In genomic region chr13:101512650-101513049, GRCh38 we compare ENCODE assay signal across 21 cellular contexts.
A peak's percentile ranks its signal among the peaks of the same experiment; 100 is the strongest.
DNase-seq lines count a peak whose midpoint lies in the region; ATAC-seq, FAIRE-seq and TF ChIP-seq lines count a peak whose summit lies in the region.
"Had no signal": no experiment of that assay in that cellular context is flagged by ENCODE, and none has a peak within 500 bp of the region (broad histone marks: within the 10 kb centered on the region; RNA-seq: fewer than 3 reads in every experiment).

No MANE protein-coding gene starts in this region.

- H3K27me3 Mint-ChIP-seq in osteocyte (ENCODE audit: unreplicated experiment): no peaks in the 10 kb centered on the region
- H3K27me3 Mint-ChIP-seq in activated T-helper 17 cell treated with anti-CD3 and anti-CD28 coated beads, Interleukin-2, amount 50 U/mL, for 72 hours: peaks cover 6% of the 10 kb centered on the region

- H3K27ac Mint-ChIP-seq in osteocyte (ENCODE audit: unreplicated experiment): peak overlapping the region; percentile 71
- no peak overlapping the region for H3K27ac Mint-ChIP-seq in activated T-helper 17 cell treated with anti-CD3 and anti-CD28 coated beads, Interleukin-2, amount 50 U/mL, for 72 hours
- H3K27ac Mint-ChIP-seq: activated naive CD8-positive, alpha-beta T cell; activated T-helper 1 cell treated with anti-CD3 and anti-CD28 coated beads, Interleukin-12 subunit alpha, Interleukin-12 subunit beta, Interleukin-2, Interleukin-4 antibody, amounts not matched to agents 30 ng/mL and 10 ng/mL and 1 ng/mL, durations not matched to agents 14 hours and 24 hours and 36 hours; stimulated activated naive CD8-positive, alpha-beta T cell treated with anti-CD3 and anti-CD28 coated beads, Interleukin-15, amount 100 ng/mL, for 72 hours had no signal

- H3K36me3 Mint-ChIP-seq in osteocyte (ENCODE audit: unreplicated experiment): peaks cover 41% of the 10 kb centered on the region
- no peaks in the 10 kb centered on the region for H3K36me3 Mint-ChIP-seq in activated T-helper 17 cell treated with anti-CD3 and anti-CD28 coated beads, Interleukin-2, amount 50 U/mL, for 72 hours (ENCODE audit: low read depth)
- H3K36me3 Mint-ChIP-seq: activated naive CD8-positive, alpha-beta T cell had no signal

- TF ChIP-seq CTCF in endothelial cell of umbilical vein (IDR thresholded peaks at IDR 0.05; ENCODE audit: extremely low read depth in 1 of 2, insufficient read depth in 1 of 2, low read depth in 1 of 2, low read length in 2 of 2): no peak
- no peak for TF ChIP-seq CTCF in osteocyte (IDR thresholded peaks at IDR 0.05)

- no peak for TF ChIP-seq POLR2A in endothelial cell of umbilical vein (IDR thresholded peaks at IDR 0.05; ENCODE audit: low read depth, low read length)

- no peak for ATAC-seq in activated T-helper 17 cell treated with anti-CD3 and anti-CD28 coated beads, Interleukin-2, amount 50 U/mL, for 72 hours (replicated peaks)
- ATAC-seq: esophagus mucosa; HepG2; stimulated activated naive CD8-positive, alpha-beta T cell treated with anti-CD3 and anti-CD28 coated beads, Interleukin-15, amount 100 ng/mL, for 72 hours had no signal

- no peak overlapping the region for H3K4me3 Mint-ChIP-seq in osteocyte (ENCODE audit: unreplicated experiment)
- no peak overlapping the region for H3K4me3 Mint-ChIP-seq in activated T-helper 17 cell treated with anti-CD3 and anti-CD28 coated beads, Interleukin-2, amount 50 U/mL, for 72 hours
- H3K4me3 Mint-ChIP-seq: activated naive CD8-positive, alpha-beta T cell; activated T-helper 1 cell treated with anti-CD3 and anti-CD28 coated beads, Interleukin-12 subunit alpha, Interleukin-12 subunit beta, Interleukin-2, Interleukin-4 antibody, amounts not matched to agents 30 ng/mL and 10 ng/mL and 1 ng/mL, durations not matched to agents 14 hours and 24 hours and 36 hours; stimulated activated naive CD8-positive, alpha-beta T cell treated with anti-CD3 and anti-CD28 coated beads, Interleukin-15, amount 100 ng/mL, for 72 hours had no signal

- peak overlapping the region; percentile 33 for H2AFZ ChIP-seq in endothelial cell of umbilical vein (ENCODE audit: low read depth, low read length)

- no TSS peak for BruUV-seq in endothelial cell of umbilical vein (replicated peaks; lab: Mats Ljungman, UMichigan)

- H3K9ac ChIP-seq in endothelial cell of umbilical vein (replicated peaks; ENCODE audit: extremely low read depth, insufficient read depth, low read length): no peak overlapping the region

- POLR2A ChIA-PET in endothelial cell of umbilical vein (lab: Charles Lee): no interaction called here

- H3K9me3 ChIP-seq in endothelial cell of umbilical vein (replicated peaks; ENCODE audit: control insufficient read depth, insufficient read depth, low read length): no peaks in the 10 kb centered on the region
- H3K9me3 ChIP-seq: ovary, Peyer's patch had no signal

- no peaks in the 10 kb centered on the region for H3K9me1 ChIP-seq in endothelial cell of umbilical vein (replicated peaks; ENCODE audit: control insufficient read depth, extremely low read depth, insufficient read depth, low read length)

- no peak overlapping the region for H3K4me3 ChIP-seq in endothelial cell of umbilical vein (replicated peaks in 1 of 3; ENCODE audit: insufficient read depth in 1 of 3, low read depth in 1 of 3, low read length in 3 of 3)
- H3K4me3 ChIP-seq: cardiac muscle cell, ovary, Peyer's patch had no signal

- H4K20me1 ChIP-seq in endothelial cell of umbilical vein (replicated peaks; ENCODE audit: control insufficient read depth, extremely low read depth, insufficient read depth, low read length): no peaks in the 10 kb centered on the region

- peak overlapping the region; percentile 64 for H3K4me2 ChIP-seq in endothelial cell of umbilical vein (ENCODE audit: insufficient read depth, low read length)

- intact Hi-C loops in endothelial cell of umbilical vein (cut with micrococcal nuclease): loop anchor here (1.0 to 5.0 kb wide), 3 partner anchors 23 to 405 kb away; no protein-coding TSS in a partner anchor
- intact Hi-C loops in cardiac septum (cut with DNase I): no loop called here
- intact Hi-C loops in posterior vena cava (cut with DNase I): no loop called here

- DNase-seq in GM03348 (ENCODE audit: low spot score): peak; percentile 49
- peak; percentile 44 for DNase-seq in SW480 (ENCODE audit: low spot score)
- no peak for DNase-seq in endothelial cell of umbilical vein (ENCODE audit: low read depth, low spot score)
- no peak for DNase-seq in osteocyte (ENCODE audit: extremely low spot score, unreplicated experiment)
- DNase-seq in cardiac septum (ENCODE audit: low spot score): no peak
- no peak for DNase-seq in posterior vena cava (ENCODE audit: low spot score)
- DNase-seq in OCI-M2 (lab: John Stamatoyannopoulos, UW; ENCODE audit: unreplicated experiment): no peak
- DNase-seq: AML-193; DND-41; GOT3; NCI-H1436; ovary; Peyer's patch; stimulated activated CD4-positive, alpha-beta T cell treated with anti-CD3 and anti-CD28 coated beads, Interleukin-2, amount 100 ng/mL, for 48 hours; stimulated activated naive CD8-positive, alpha-beta T cell treated with anti-CD3 and anti-CD28 coated beads, Interleukin-15, amount 100 ng/mL, for 72 hours had no signal

- no peaks in the 10 kb centered on the region for H3K27me3 ChIP-seq in endothelial cell of umbilical vein (ENCODE audit: control insufficient read depth in 2 of 2, insufficient read depth in 2 of 2, low read length in 2 of 2)
- H3K27me3 ChIP-seq: cardiac muscle cell, ovary, Peyer's patch had no signal

- peaks cover 4% of the 10 kb centered on the region for H3K9me3 Mint-ChIP-seq in osteocyte (ENCODE audit: unreplicated experiment)
- H3K9me3 Mint-ChIP-seq in activated T-helper 17 cell treated with anti-CD3 and anti-CD28 coated beads, Interleukin-2, amount 50 U/mL, for 72 hours: no peaks in the 10 kb centered on the region
- H3K9me3 Mint-ChIP-seq: activated T-helper 1 cell treated with anti-CD3 and anti-CD28 coated beads, Interleukin-12 subunit alpha, Interleukin-12 subunit beta, Interleukin-2, Interleukin-4 antibody, amounts not matched to agents 30 ng/mL and 10 ng/mL and 1 ng/mL, durations not matched to agents 14 hours and 24 hours and 36 hours; stimulated activated naive CD8-positive, alpha-beta T cell treated with anti-CD3 and anti-CD28 coated beads, Interleukin-15, amount 100 ng/mL, for 72 hours had no signal

- FAIRE-seq in endothelial cell of umbilical vein (lab: Jason Lieb, UNC): peak; percentile 33
- FAIRE-seq: HepG2 had no signal

- peaks cover 77% of the 10 kb centered on the region for H3K4me1 Mint-ChIP-seq in osteocyte (ENCODE audit: unreplicated experiment)
- H3K4me1 Mint-ChIP-seq in activated T-helper 17 cell treated with anti-CD3 and anti-CD28 coated beads, Interleukin-2, amount 50 U/mL, for 72 hours: peaks cover 7% of the 10 kb centered on the region

- no peaks in the 10 kb centered on the region for H3K36me3 ChIP-seq in endothelial cell of umbilical vein (ENCODE audit: control insufficient read depth in 2 of 2, extremely low read depth in 1 of 2, insufficient read depth in 2 of 2, low read length in 2 of 2)
- H3K36me3 ChIP-seq: cardiac muscle cell, ovary, Peyer's patch had no signal

- H3K27ac ChIP-seq in endothelial cell of umbilical vein (ENCODE audit: insufficient read depth, low read depth, low read length): peak overlapping the region; percentile 48
- H3K27ac ChIP-seq: cardiac muscle cell, ovary, Peyer's patch had no signal

- CTCF ChIA-PET in endothelial cell of umbilical vein (lab: Charles Lee): interaction anchor here (1.0 to 2.8 kb wide), 5 partner anchors 17 to 368 kb away, joined by 3 to 15 read pairs (median 4); no protein-coding TSS in a partner anchor

- dilution Hi-C loops in endothelial cell of umbilical vein (cut with MboI; ENCODE audit: extremely low pct_ligation_motif_present, low sequenced_read_pairs): loop anchor here (25.0 kb wide), 1 partner anchor 250 kb away; no protein-coding TSS in a partner anchor

- H3K4me1 ChIP-seq in endothelial cell of umbilical vein (ENCODE audit: control insufficient read depth, extremely low read depth, insufficient read depth, low read length): peaks cover 28% of the 10 kb centered on the region
- H3K4me1 ChIP-seq: Peyer's patch had no signal

- no peaks in the 10 kb centered on the region for H3K79me2 ChIP-seq in endothelial cell of umbilical vein (ENCODE audit: control insufficient read depth, insufficient read depth, low read length)

TF ChIP-seq in endothelial cell of umbilical vein, 7 proteins besides CTCF, POLR2A, EP300 and RAD21:
- no peak for TF ChIP-seq EZH2 (IDR thresholded peaks at IDR 0.05; ENCODE audit: borderline replicate concordance, low read depth, low read length, severe bottlenecking)
- no peak for TF ChIP-seq MAX (IDR thresholded peaks at IDR 0.05; ENCODE audit: insufficient read depth, insufficient read length)
- no peak for TF ChIP-seq JUN (IDR thresholded peaks at IDR 0.05; ENCODE audit: borderline replicate concordance, insufficient read depth, insufficient read length, low read depth)
- no peak for TF ChIP-seq POLR2AphosphoS5 (IDR thresholded peaks at IDR 0.05; ENCODE audit: insufficient read depth, low read depth, low read length)
- TF ChIP-seq FOS (IDR thresholded peaks at IDR 0.05; ENCODE audit: borderline replicate concordance, insufficient read depth, low read length): no peak
- no peak for TF ChIP-seq MYC (IDR thresholded peaks at IDR 0.05; ENCODE audit: low read depth, low read length)
- TF ChIP-seq GATA2 (IDR thresholded peaks at IDR 0.05; ENCODE audit: insufficient read depth, insufficient read length, low read depth, low read length): no peak

Comparison
In these comparisons a context has a peak if more than half of its experiments do, and no peak if none do; other contexts are left out.
1. DNase-seq: peak in GM03348 (single experiment) and SW480 (single experiment); none in endothelial cell of umbilical vein (single experiment), osteocyte (single experiment), cardiac septum (single experiment), posterior vena cava (single experiment) and OCI-M2 (single experiment).